In genomic region chr1:8318436-8318835, GRCh38 we compare ENCODE assay signal across 9 cellular contexts. TPM values are rescaled to one million over a fixed set of nuclear protein-coding genes. Genes with fewer than 3 reads are reported as not detected.
DNase-seq lines count a peak whose midpoint lies in the region; ATAC-seq and TF ChIP-seq lines count a peak whose summit lies in the region.
"Had no signal": no experiment of that assay in that cellular context is flagged by ENCODE, and none has a peak within 500 bp of the region (broad histone marks: within the 10 kb centered on the region; RNA-seq: fewer than 3 reads in every experiment).

No MANE protein-coding gene starts in this region.

- no peaks in the 10 kb centered on the region for H3K36me3 ChIP-seq in endodermal cell (ENCODE audit: control insufficient read depth, insufficient read depth, low read length)
- no peaks in the 10 kb centered on the region for H3K36me3 ChIP-seq in ovary

- H3K9me3 Mint-ChIP-seq in endodermal cell: no peaks in the 10 kb centered on the region

- intact Hi-C loops in ovary (cut with DNase I): loop anchor here in 3 of 4 donors (5.0 to 10.0 kb wide), 5 partner anchors 84 to 336 kb away; partner anchors contain the start of gene ERRFI1 (in 2 of the 3)

- no peaks in the 10 kb centered on the region for H3K9me3 ChIP-seq in endodermal cell (ENCODE audit: control insufficient read depth, low read length)
- H3K9me3 ChIP-seq in ovary: no peaks in the 10 kb centered on the region

- ATAC-seq in GM19467 (IDR thresholded peaks at IDR 0.05; ENCODE audit: unreplicated experiment) (no peak), HG02678 (IDR thresholded peaks at IDR 0.05; ENCODE audit: unreplicated experiment) (no peak)

- TF ChIP-seq CTCF in endodermal cell (conservative IDR thresholded peaks at IDR 0.05) (no peak), ovary (IDR thresholded peaks at IDR 0.05) (no peak)

- H3K4me3 ChIP-seq in endodermal cell (ENCODE audit: low read length) (peak overlapping the region; percentile 56), ovary (peak overlapping the region; percentile 61)

- H3K27me3 ChIP-seq in endodermal cell (ENCODE audit: control insufficient read depth, insufficient read depth, low read length, poor library complexity, severe bottlenecking) (peaks cover 34% of the 10 kb centered on the region), ovary (no peaks in the 10 kb centered on the region)

- H3K27ac ChIP-seq in endodermal cell (ENCODE audit: low read depth, low read length) (no peak overlapping the region), ovary (peak overlapping the region in 1 of 2 donors; percentile 31)
- H3K27ac ChIP-seq: epithelial cell of prostate had no signal

- peaks cover 18% of the 10 kb centered on the region for H3K4me1 Mint-ChIP-seq in endodermal cell

- no peak overlapping the region for H3K27ac Mint-ChIP-seq in endodermal cell

- WGBS in endodermal cell (ENCODE audit: insufficient coverage in 1 of 2, insufficient read length in 1 of 2), 2 experiments: 52 to 67% methylated on average over 1 to 18 of the region's 18 CpGs
- WGBS in ovary, 3 donors: 12 to 16% (median 15%) methylated on average over 16 to 18 of the region's 18 CpGs

- no peak overlapping the region for H3K9ac ChIP-seq in endodermal cell (ENCODE audit: extremely low read depth, low read length, poor library complexity, severe bottlenecking)

- H3K27me3 Mint-ChIP-seq in endodermal cell (ENCODE audit: insufficient read depth): peaks cover 53% of the 10 kb centered on the region

- H3K36me3 Mint-ChIP-seq in endodermal cell (ENCODE audit: low read depth): no peaks in the 10 kb centered on the region

- H3K4me3 Mint-ChIP-seq in endodermal cell: peak overlapping the region; percentile 38

- TF ChIP-seq POLR2A in ovary (IDR thresholded peaks at IDR 0.05): no peak

- no peaks in the 10 kb centered on the region for H3K4me1 ChIP-seq in endodermal cell (ENCODE audit: control insufficient read depth, insufficient read depth, low read length)
- H3K4me1 ChIP-seq in ovary (ENCODE audit: insufficient read depth): peaks cover 12% of the 10 kb centered on the region

- no peak for TF ChIP-seq EP300 in ovary (IDR thresholded peaks at IDR 0.05)

- DNase-seq in DMS79 (lab: John Stamatoyannopoulos, UW): peak; percentile 2
- peak; percentile 39 for DNase-seq in NCI-H2171 treated with DMSO at 0.1 percent for 48 hours (lab: John Stamatoyannopoulos, UW)
- DNase-seq in endodermal cell: no peak
- no peak for DNase-seq in ovary
- no peak for DNase-seq in HT-29 (ENCODE audit: low spot score)
- no peak for DNase-seq in MV-4-11 (lab: John Stamatoyannopoulos, UW)

RNA-seq across cellular contexts. Expression of gene SLC45A1, which starts 0.5 kb away (rescaled TPM):
- total RNA-seq in endodermal cell (under 1 TPM in 1 of 2 donors, not detected in 1; 0.42 TPM), ovary (1 to 10 TPM; 2.7 to 7.2 (median 4.5) TPM)
- polyA plus RNA-seq in endodermal cell (2013, experiment 1 of 2): 2.4 TPM
- 2.3 TPM for polyA plus RNA-seq in endodermal cell (2013, experiment 2 of 2)
- polyA plus RNA-seq in ovary: 1 to 10 TPM in 1 of 2 donors, under 1 TPM in 1; 0.70 to 4.7 TPM
- not detected in 2 replicates for total RNA-seq in HT-29 (2014; rRNA removed; shearing (Covaris generic))

Comparison
In these comparisons a context has a peak if more than half of its experiments do, and no peak if none do; other contexts are left out.
1. DNase-seq: peak in DMS79 (single experiment) and NCI-H2171 treated with DMSO at 0.1 percent for 48 hours (single experiment); none in endodermal cell (single experiment), ovary (0 of 5), HT-29 (single experiment) and MV-4-11 (single experiment).